ENCODE assay signal across 8 cellular contexts in the genomic region with DNA sequence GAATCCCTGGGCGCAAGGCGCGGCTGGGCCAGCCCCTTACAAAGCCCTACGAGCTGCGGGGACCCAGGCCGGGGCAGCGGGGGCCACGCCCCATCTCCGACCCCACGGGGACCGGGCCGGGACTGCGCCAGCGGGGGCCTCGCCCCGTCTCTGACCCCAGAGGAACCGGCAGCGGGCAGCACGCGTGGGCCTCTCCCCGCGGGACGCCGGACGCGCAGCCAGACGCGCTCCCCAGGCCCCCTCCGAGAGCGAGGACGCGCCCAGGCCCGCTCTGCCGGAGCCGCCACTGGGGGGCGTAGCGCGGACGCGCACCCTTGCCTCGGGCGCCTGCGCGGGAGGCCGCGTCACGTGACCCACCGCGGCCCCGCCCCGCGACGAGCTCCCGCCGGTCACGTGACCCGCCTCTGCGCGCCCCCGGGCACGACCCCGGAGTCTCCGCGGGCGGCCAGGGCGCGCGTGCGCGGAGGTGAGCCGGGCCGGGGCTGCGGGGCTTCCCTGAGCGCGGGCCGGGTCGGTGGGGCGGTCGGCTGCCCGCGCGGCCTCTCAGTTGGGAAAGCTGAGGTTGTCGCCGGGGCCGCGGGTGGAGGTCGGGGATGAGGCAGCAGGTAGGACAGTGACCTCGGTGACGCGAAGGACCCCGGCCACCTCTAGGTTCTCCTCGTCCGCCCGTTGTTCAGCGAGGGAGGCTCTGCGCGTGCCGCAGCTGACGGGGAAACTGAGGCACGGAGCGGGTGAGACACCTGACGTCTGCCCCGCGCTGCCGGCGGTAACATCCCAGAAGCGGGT.
A peak's percentile ranks its signal among the peaks of the same experiment; 100 is the strongest.
DNase-seq lines count a peak whose midpoint lies in the region; ATAC-seq lines count a peak whose summit lies in the region.

A gene (plus strand): TSS at position 422 of the 786 bp plus-strand sequence. CDS start 3,006 bp downstream, outside the sequence.

- DNase-seq in SIG-M5 treated with dmso at 0.1 percent for 504 hours (lab: John Stamatoyannopoulos, UW; ENCODE audit: unreplicated experiment) (peak; percentile 65), SIG-M5 (lab: John Stamatoyannopoulos, UW) (no peak), NCI-H226 (peak; percentile 53), caudate nucleus (lab: John Stamatoyannopoulos, UW) (peak in 57 of 61 donors; percentile 23 to 93 (median 71)), islet precursor cell (peak; percentile 92)
- peak; percentile 75 to 85 (median 81) for DNase-seq in activated CD4-positive, CD25-positive, alpha-beta regulatory T cell (lab: John Stamatoyannopoulos, UW)
- DNase-seq in stimulated activated CD4-positive, alpha-beta T cell treated with anti-CD3 and anti-CD28 coated beads, Interleukin-12 subunit alpha, Interleukin-12 subunit beta, amount 100 ng/mL, for 48 hours (ENCODE audit: low read depth in 2 of 3, low spot score in 1 of 3), result peak; percentile 57 to 80 (median 75)

- ATAC-seq in HG03039 (IDR thresholded peaks at IDR 0.05; ENCODE audit: unreplicated experiment), result peak; percentile 73

- peak within 1 kb of the TSS; percentile 93 for H3K27ac ChIP-seq in caudate nucleus (ENCODE audit: low read depth, low read length)
